ENCODE assay signal across 9 cellular contexts in the genomic region with DNA sequence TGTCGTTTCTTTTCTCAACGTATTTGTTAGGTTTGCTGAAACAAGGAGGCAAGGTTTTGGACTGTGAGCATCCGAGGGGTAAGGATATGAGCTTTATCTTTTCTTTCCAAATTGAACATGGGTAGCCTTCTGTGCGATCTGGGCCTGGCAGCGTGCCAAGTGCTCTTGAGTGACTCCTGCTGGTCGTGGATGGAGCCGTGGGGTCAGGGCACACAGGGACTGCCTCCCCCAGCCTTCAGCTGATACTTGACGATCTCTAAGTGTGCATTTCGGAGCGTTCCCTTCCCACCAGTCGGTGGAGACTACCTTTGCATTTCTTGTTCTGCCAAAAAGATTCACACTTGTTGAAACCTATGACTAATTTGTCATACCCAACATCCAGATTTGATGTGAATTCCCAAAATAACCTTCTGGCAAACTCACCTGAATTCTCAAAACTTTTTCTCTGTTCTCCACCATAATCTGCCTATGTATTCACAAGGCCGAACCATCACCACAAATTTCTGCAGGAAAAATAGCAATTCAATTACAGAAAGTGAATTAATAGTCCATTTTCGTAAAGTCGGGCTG. TPM values are rescaled to one million over a fixed set of nuclear protein-coding genes. Genes with fewer than 3 reads are reported as not detected.
A peak's percentile ranks its signal among the peaks of the same experiment; 100 is the strongest.
DNase-seq lines count a peak whose midpoint lies in the region; ATAC-seq, FAIRE-seq and TF ChIP-seq lines count a peak whose summit lies in the region.
"Had no signal": no experiment of that assay in that cellular context is flagged by ENCODE, and none has a peak within 500 bp of the region (broad histone marks: within the 10 kb centered on the region; RNA-seq: fewer than 3 reads in every experiment).

No MANE protein-coding gene starts in this region.

- no peaks in the 10 kb centered on the region for H3K27me3 ChIP-seq in MG63

- H3K4me3 Mint-ChIP-seq in activated T-helper 2 cell treated with anti-CD3 and anti-CD28 coated beads, Interferon-gamma antibody, Interleukin-2, Interleukin-4, amounts not matched to agents 10 μg/mL and 5 μg/mL and 100 μg/mL, durations not matched to agents 14 hours and 24 hours and 36 hours (ENCODE audit: low read depth), result no peak overlapping the region

- H3K4me3 ChIP-seq in MG63, result no peak overlapping the region

- intact Hi-C loops in activated T-helper 2 cell treated with anti-CD3 and anti-CD28 coated beads, Interferon-gamma antibody, Interleukin-2, Interleukin-4, amounts not matched to agents 10 μg/mL and 5 μg/mL and 100 μg/mL, durations not matched to agents 14 hours and 24 hours and 36 hours (cut with micrococcal nuclease), result no loop called here

- H3K27me3 Mint-ChIP-seq in activated T-helper 2 cell treated with anti-CD3 and anti-CD28 coated beads, Interferon-gamma antibody, Interleukin-2, Interleukin-4, amounts not matched to agents 10 μg/mL and 5 μg/mL and 100 μg/mL, durations not matched to agents 14 hours and 24 hours and 36 hours (ENCODE audit: low read depth), result peaks cover 11% of the 10 kb centered on the region

- H3K36me3 Mint-ChIP-seq in activated T-helper 2 cell treated with anti-CD3 and anti-CD28 coated beads, Interferon-gamma antibody, Interleukin-2, Interleukin-4, amounts not matched to agents 10 μg/mL and 5 μg/mL and 100 μg/mL, durations not matched to agents 14 hours and 24 hours and 36 hours (ENCODE audit: low read depth), result peaks cover 4% of the 10 kb centered on the region

- no peak overlapping the region for H3K27ac Mint-ChIP-seq in activated T-helper 2 cell treated with anti-CD3 and anti-CD28 coated beads, Interferon-gamma antibody, Interleukin-2, Interleukin-4, amounts not matched to agents 10 μg/mL and 5 μg/mL and 100 μg/mL, durations not matched to agents 14 hours and 24 hours and 36 hours

- H3K36me3 ChIP-seq in MG63, result no peaks in the 10 kb centered on the region

- peaks cover 27% of the 10 kb centered on the region for H3K4me1 Mint-ChIP-seq in activated T-helper 2 cell treated with anti-CD3 and anti-CD28 coated beads, Interferon-gamma antibody, Interleukin-2, Interleukin-4, amounts not matched to agents 10 μg/mL and 5 μg/mL and 100 μg/mL, durations not matched to agents 14 hours and 24 hours and 36 hours (ENCODE audit: low read depth)

- FAIRE-seq in D721Med (lab: Jason Lieb, UNC), result no peak

- TF ChIP-seq CTCF in D721Med (IDR thresholded peaks at IDR 0.05; ENCODE audit: insufficient read depth, missing control alignments), result peak; percentile 45

- H3K9me3 Mint-ChIP-seq in activated T-helper 2 cell treated with anti-CD3 and anti-CD28 coated beads, Interferon-gamma antibody, Interleukin-2, Interleukin-4, amounts not matched to agents 10 μg/mL and 5 μg/mL and 100 μg/mL, durations not matched to agents 14 hours and 24 hours and 36 hours, result no peaks in the 10 kb centered on the region

- DNase-seq in D721Med (ENCODE audit: insufficient read length, low spot score), result no peak
- DNase-seq in MG63, result peak; percentile 26
- DNase-seq in activated T-helper 2 cell treated with anti-CD3 and anti-CD28 coated beads, Interferon-gamma antibody, Interleukin-2, Interleukin-4, amounts not matched to agents 10 μg/mL and 5 μg/mL and 100 μg/mL, durations not matched to agents 14 hours and 24 hours and 36 hours (ENCODE audit: low spot score), result peak; percentile 22
- peak; percentile 76 for DNase-seq in iPS-NIHi7 (ENCODE audit: extremely low spot score)
- peak; percentile 2 for DNase-seq in stimulated activated CD8-positive, alpha-beta memory T cell treated with anti-CD3 and anti-CD28 coated beads, Interleukin-12 subunit alpha, Interleukin-12 subunit beta, amount 100 ng/mL, for 4 hours (ENCODE audit: low read depth)
- no peak for DNase-seq in AG08395 (ENCODE audit: low spot score)
- no peak for DNase-seq in DMS153 treated with DMSO at 0.1 percent for 48 hours (lab: John Stamatoyannopoulos, UW; ENCODE audit: unreplicated experiment)

- H3K9me3 ChIP-seq in MG63, result no peaks in the 10 kb centered on the region

- ATAC-seq in HG03457 (IDR thresholded peaks at IDR 0.05; ENCODE audit: unreplicated experiment), result no peak
- ATAC-seq: left colon had no signal

RNA-seq across cellular contexts. Expression of a gene that starts 40.2 kb away (rescaled TPM):
- 78.3 and 109 TPM in 2 replicates for total RNA-seq in MG63 (2014; rRNA removed; shearing (Covaris generic); ENCODE audit: low replicate concordance)
- total RNA-seq in activated T-helper 2 cell treated with anti-CD3 and anti-CD28 coated beads, Interferon-gamma antibody, Interleukin-2, Interleukin-4, amounts not matched to agents 10 μg/mL and 5 μg/mL and 100 μg/mL, durations not matched to agents 14 hours and 24 hours and 36 hours, result 0.05 and 0.11 TPM in 2 replicates

Comparison
In these comparisons a context has a peak if more than half of its experiments do, and no peak if none do; other contexts are left out.
1. DNase-seq: peak in MG63 (single experiment), activated T-helper 2 cell treated with anti-CD3 and anti-CD28 coated beads, Interferon-gamma antibody, Interleukin-2, Interleukin-4, amounts not matched to agents 10 μg/mL and 5 μg/mL and 100 μg/mL, durations not matched to agents 14 hours and 24 hours and 36 hours (single experiment), iPS-NIHi7 (single experiment) and stimulated activated CD8-positive, alpha-beta memory T cell treated with anti-CD3 and anti-CD28 coated beads, Interleukin-12 subunit alpha, Interleukin-12 subunit beta, amount 100 ng/mL, for 4 hours (single experiment); none in D721Med (single experiment), AG08395 (single experiment) and DMS153 treated with DMSO at 0.1 percent for 48 hours (single experiment).
2. RNA of a gene that starts 40.2 kb away (total RNA-seq): 78.3 to 109 TPM in MG63; 0.05 to 0.11 TPM in activated T-helper 2 cell treated with anti-CD3 and anti-CD28 coated beads, Interferon-gamma antibody, Interleukin-2, Interleukin-4, amounts not matched to agents 10 μg/mL and 5 μg/mL and 100 μg/mL, durations not matched to agents 14 hours and 24 hours and 36 hours; every median in the first group is over 10 times any median in the second.